ENCODE assay signal across 36 cellular contexts in the genomic region with DNA sequence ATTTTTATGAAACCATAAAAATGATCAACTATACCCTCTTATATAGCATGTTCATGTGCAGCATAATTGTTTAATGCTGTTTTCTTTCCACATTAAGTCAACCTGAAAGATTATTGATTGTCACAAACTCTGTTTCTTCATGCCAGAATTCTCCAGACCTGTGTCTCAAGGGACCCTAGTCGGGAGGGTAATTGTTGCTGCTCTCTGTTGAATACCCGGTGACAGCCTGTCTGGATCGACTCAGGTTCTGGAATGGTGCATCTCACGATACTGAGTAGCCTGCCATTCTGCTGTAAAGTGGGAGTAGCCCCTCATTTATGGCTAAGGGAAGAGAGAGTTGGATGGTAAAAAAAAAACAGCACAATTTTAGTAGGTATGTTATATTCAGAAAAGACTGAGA.
"Had no signal": no experiment of that assay in that cellular context is flagged by ENCODE, and none has a peak within 500 bp of the region (broad histone marks: within the 10 kb centered on the region; RNA-seq: fewer than 3 reads in every experiment).

No MANE protein-coding gene starts in this region.

- H3K27me3 ChIP-seq: cardiac muscle cell, MG63 had no signal

- H3K9me3 ChIP-seq: MG63 had no signal

- DNase-seq: activated CD4-positive, alpha-beta T cell treated with anti-CD3 and anti-CD28 coated beads for 1 hour; activated CD4-positive, alpha-beta T cell treated with anti-CD3 and anti-CD28 coated beads for 48 hours; activated CD4-positive, alpha-beta T cell treated with anti-CD3 and anti-CD28 coated beads, Interleukin-2, amount 50 U/mL, for 4 hours; activated CD4-positive, CD25-positive, alpha-beta regulatory T cell; activated CD8-positive, alpha-beta T cell treated with anti-CD3 and anti-CD28 coated beads for 36 hours; activated effector memory CD4-positive, alpha-beta T cell treated with anti-CD3 and anti-CD28 coated beads, Interleukin-2, amount 50 U/mL, for 16 hours; activated naive CD4-positive, alpha-beta T cell; activated naive CD4-positive, alpha-beta T cell treated with anti-CD3 and anti-CD28 coated beads, Interleukin-2, amount 50 U/mL, for 16 hours; activated naive CD8-positive, alpha-beta T cell treated with anti-CD3 and anti-CD28 coated beads for 36 hours; activated T-cell treated with anti-CD3 and anti-CD28 coated beads, Interleukin-2, amount 50 U/mL, for 1 hour; activated T-cell treated with anti-CD3 and anti-CD28 coated beads, Interleukin-2, amount 50 U/mL, for 72 hours; amniotic stem cell; aorta; Karpas-422; KBM-7; MG63; NCI-H1048; NCI-H1105 treated with DMSO at 0.1 percent for 48 hours; NCI-H1436 treated with DMSO at 0.1 percent for 48 hours; NCI-H187; NCI-H2029 treated with DMSO at 0.1 percent for 48 hours; NCI-H2227 treated with DMSO at 0.1 percent for 48 hours; NCI-H510A treated with DMSO at 0.1 percent for 48 hours; NCI-H82; NK-92 treated with Interleukin-12 subunit alpha and Interleukin-12 subunit beta, amount 100 ng/mL, for 24 hours; SIG-M5; SW 1271; T-helper 1 cell; T-helper 2 cell; T1000; WERI-Rb-1 had no signal

- H3K4me1 Mint-ChIP-seq: activated naive CD8-positive, alpha-beta T cell treated with anti-CD3 and anti-CD28 coated beads for 36 hours; activated T-helper 17 cell treated with anti-CD3 and anti-CD28 coated beads, Interleukin-2, amount 50 U/mL, for 72 hours; central memory CD8-positive, alpha-beta T cell had no signal

- H3K4me3 Mint-ChIP-seq: activated CD8-positive, alpha-beta T cell treated with anti-CD3 and anti-CD28 coated beads for 36 hours; activated naive CD8-positive, alpha-beta T cell treated with anti-CD3 and anti-CD28 coated beads for 36 hours; activated T-cell treated with anti-CD3 and anti-CD28 coated beads, Interleukin-2, amount 50 U/mL, for 72 hours; activated T-helper 17 cell treated with anti-CD3 and anti-CD28 coated beads, Interleukin-2, amount 50 U/mL, for 72 hours; central memory CD8-positive, alpha-beta T cell; IgD-negative memory B cell had no signal

- H3K27ac Mint-ChIP-seq: activated CD8-positive, alpha-beta T cell treated with anti-CD3 and anti-CD28 coated beads for 36 hours; activated naive CD8-positive, alpha-beta T cell treated with anti-CD3 and anti-CD28 coated beads for 36 hours; activated T-cell treated with anti-CD3 and anti-CD28 coated beads, Interleukin-2, amount 50 U/mL, for 72 hours; activated T-helper 17 cell treated with anti-CD3 and anti-CD28 coated beads, Interleukin-2, amount 50 U/mL, for 72 hours; IgD-negative memory B cell had no signal

- H3K36me3 ChIP-seq: cardiac muscle cell, MG63, WERI-Rb-1 had no signal

- H3K27me3 Mint-ChIP-seq: activated CD8-positive, alpha-beta T cell treated with anti-CD3 and anti-CD28 coated beads for 36 hours; activated naive CD8-positive, alpha-beta T cell treated with anti-CD3 and anti-CD28 coated beads for 36 hours; activated T-helper 17 cell treated with anti-CD3 and anti-CD28 coated beads, Interleukin-2, amount 50 U/mL, for 72 hours; central memory CD8-positive, alpha-beta T cell; IgD-negative memory B cell had no signal

- H3K9me3 Mint-ChIP-seq: activated CD8-positive, alpha-beta T cell treated with anti-CD3 and anti-CD28 coated beads for 36 hours; activated naive CD8-positive, alpha-beta T cell treated with anti-CD3 and anti-CD28 coated beads for 36 hours; activated T-cell treated with anti-CD3 and anti-CD28 coated beads, Interleukin-2, amount 50 U/mL, for 72 hours; activated T-helper 17 cell treated with anti-CD3 and anti-CD28 coated beads, Interleukin-2, amount 50 U/mL, for 72 hours; central memory CD8-positive, alpha-beta T cell; IgD-negative memory B cell had no signal

- H3K4me3 ChIP-seq: cardiac muscle cell, MG63 had no signal

- H3K27ac ChIP-seq: cardiac muscle cell, RWPE1, WERI-Rb-1 had no signal
